ENCODE assay signal across 25 cellular contexts in genomic region chr3:69141313-69141712, GRCh38. TPM values are rescaled to one million over a fixed set of nuclear protein-coding genes. Genes with fewer than 3 reads are reported as not detected.
"Had no signal": no experiment of that assay in that cellular context is flagged by ENCODE, and none has a peak within 500 bp of the region (broad histone marks: within the 10 kb centered on the region; RNA-seq: fewer than 3 reads in every experiment).

No MANE protein-coding gene starts in this region.

- H3K9me3 ChIP-seq: MG63, SJCRH30 had no signal

- ATAC-seq: HepG2, Panc1, PC-3 had no signal

- H3K27ac ChIP-seq: RWPE1, SJCRH30 had no signal

- H3K27me3 ChIP-seq: MG63, SJCRH30 had no signal

- H3K36me3 ChIP-seq: MG63, SJCRH30 had no signal

- DNase-seq: IMR-90; Karpas-422; KG1; MG63; NCI-H1092; NCI-H1105 treated with DMSO at 0.1 percent for 48 hours; NCI-H1417 treated with DMSO at 0.1 percent for 48 hours; NCI-H146; NCI-H1694 treated with DMSO at 0.1 percent for 48 hours; NCI-H1930; NCI-H2081; NCI-H226; NCI-H446; NCI-H510A; NCI-H524 treated with DMSO at 0.1 percent for 48 hours; NCI-H69; NCI-H774; NK-92 treated with Interleukin-12 subunit alpha and Interleukin-12 subunit beta, amount 100 ng/mL, for 24 hours; PC-3; SHP77 treated with DMSO at 0.1 percent for 48 hours; SJCRH30 had no signal

- H3K4me3 ChIP-seq: MG63, SJCRH30 had no signal

RNA-seq across cellular contexts. Expression of gene LMOD3, which starts 18.9 kb away (rescaled TPM):
- total RNA-seq: HepG2, IMR-90, OCI-LY7, PC-3 had no signal
